1 cellular context compared by ENCODE assay signal in genomic region chr20:9508240-9508661, GRCh38.
TF ChIP-seq lines count a peak whose summit lies in the region.

No MANE protein-coding gene starts in this region.

TF ChIP-seq in WTC11, 78 proteins besides CTCF, POLR2A, EP300 and RAD21 (continued from another document):
- TF ChIP-seq ZNF512 (CRISPR knock-in tag; IDR thresholded peaks at IDR 0.05; ENCODE audit: borderline replicate concordance), result no peak
- TF ChIP-seq FOXP1 (CRISPR knock-in tag; IDR thresholded peaks at IDR 0.05; ENCODE audit: borderline replicate concordance), result no peak
- no peak for TF ChIP-seq RORB (CRISPR knock-in tag; IDR thresholded peaks at IDR 0.05)
- no peak for TF ChIP-seq NFATC4 (CRISPR knock-in tag; IDR thresholded peaks at IDR 0.05)
- TF ChIP-seq, protein P1, sequence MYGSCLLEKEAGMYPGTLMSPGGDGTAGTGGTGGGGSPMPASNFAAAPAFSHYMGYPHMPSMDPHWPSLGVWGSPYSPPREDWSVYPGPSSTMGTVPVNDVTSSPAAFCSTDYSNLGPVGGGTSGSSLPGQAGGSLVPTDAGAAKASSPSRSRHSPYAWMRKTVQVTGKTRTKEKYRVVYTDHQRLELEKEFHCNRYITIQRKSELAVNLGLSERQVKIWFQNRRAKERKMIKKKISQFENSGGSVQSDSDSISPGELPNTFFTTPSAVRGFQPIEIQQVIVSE (CRISPR knock-in tag; IDR thresholded peaks at IDR 0.05; ENCODE audit: borderline replicate concordance), result no peak
- TF ChIP-seq NR1H2 (CRISPR knock-in tag; IDR thresholded peaks at IDR 0.05), result no peak
- TF ChIP-seq NR3C1 (CRISPR knock-in tag; conservative IDR thresholded peaks at IDR 0.05; ENCODE audit: low read depth), result no peak
- no peak for TF ChIP-seq CREB1 (CRISPR knock-in tag; IDR thresholded peaks at IDR 0.05)
- TF ChIP-seq TEAD1 (CRISPR knock-in tag; IDR thresholded peaks at IDR 0.05), result no peak
- TF ChIP-seq EMX1 (CRISPR knock-in tag; IDR thresholded peaks at IDR 0.05), result no peak
- TF ChIP-seq MAX (CRISPR knock-in tag; IDR thresholded peaks at IDR 0.05), result no peak
- TF ChIP-seq ZNF425 (CRISPR knock-in tag; conservative IDR thresholded peaks at IDR 0.05), result no peak
